Comparison of ENCODE assay signal across 16 cellular contexts in the genomic region with DNA sequence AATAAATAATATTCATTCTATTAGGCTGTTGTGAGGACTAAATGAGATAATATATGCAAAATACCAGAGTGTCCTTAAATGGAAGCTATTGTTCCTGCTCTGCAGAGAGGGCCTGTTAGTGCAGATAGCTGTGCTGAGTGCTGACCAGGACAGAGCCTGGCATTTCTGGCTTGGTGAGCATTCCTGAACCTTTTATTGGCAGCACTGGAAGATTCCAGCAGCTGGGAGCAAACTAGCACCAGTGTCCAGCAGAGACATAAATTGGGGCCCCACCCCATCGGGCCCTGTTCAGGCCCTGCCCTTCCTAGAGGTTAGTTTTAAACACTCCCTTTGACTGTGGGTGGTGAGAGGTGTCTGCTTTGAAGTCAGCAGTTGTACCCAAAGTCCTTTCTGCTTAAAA.
DNase-seq lines count a peak whose midpoint lies in the region; ATAC-seq, FAIRE-seq and TF ChIP-seq lines count a peak whose summit lies in the region.
"Had no signal": no experiment of that assay in that cellular context is flagged by ENCODE, and none has a peak within 500 bp of the region (broad histone marks: within the 10 kb centered on the region; RNA-seq: fewer than 3 reads in every experiment).

No MANE protein-coding gene starts in this region.

- FAIRE-seq in keratinocyte (lab: Jason Lieb, UNC), result peak; percentile 48
- FAIRE-seq: pancreas, urothelium cell line had no signal

- no peaks in the 10 kb centered on the region for H4K20me1 ChIP-seq in keratinocyte (ENCODE audit: control insufficient read depth, extremely low read depth, insufficient read depth, low read length)
- H4K20me1 ChIP-seq: BLaER1 had no signal

- H3K4me2 ChIP-seq in keratinocyte (ENCODE audit: control insufficient read depth, extremely low read depth, insufficient read depth, low read depth, low read length), result no peak overlapping the region
- H3K4me2 ChIP-seq: BLaER1 had no signal

- H3K79me2 ChIP-seq in keratinocyte (ENCODE audit: control insufficient read depth, insufficient read depth, low read length), result no peaks in the 10 kb centered on the region

- no peak for TF ChIP-seq CTCF in right atrium auricular region (IDR thresholded peaks at IDR 0.05)
- TF ChIP-seq CTCF in epithelial cell of esophagus (IDR thresholded peaks at IDR 0.05; ENCODE audit: insufficient read depth, low read depth, low read length, missing control alignments), result no peak
- TF ChIP-seq CTCF in keratinocyte (optimal IDR thresholded peaks at IDR 0.05 in 1 of 3, IDR thresholded peaks at IDR 0.05 in 1 of 3, conservative IDR thresholded peaks at IDR 0.05 in 1 of 3; ENCODE audit: extremely low read depth in 1 of 3, insufficient read depth in 2 of 3, low read length in 3 of 3), result no peak

- dilution Hi-C loops in keratinocyte (cut with MboI; ENCODE audit: extremely low pct_ligation_motif_present, low sequenced_read_pairs), result no loop called here

- H3K36me3 ChIP-seq in right atrium auricular region (no peaks in the 10 kb centered on the region), keratinocyte (ENCODE audit: control insufficient read depth in 2 of 2, extremely low read depth in 1 of 2, insufficient read depth in 2 of 2, low read length in 2 of 2) (no peaks in the 10 kb centered on the region)
- H3K36me3 ChIP-seq: BLaER1, pancreas had no signal

- H3K27ac ChIP-seq in right atrium auricular region (no peak overlapping the region), keratinocyte (ENCODE audit: control insufficient read depth, insufficient read depth, low read length) (no peak overlapping the region)
- H3K27ac ChIP-seq: BLaER1, pancreas had no signal

- no peaks in the 10 kb centered on the region for H3K27me3 ChIP-seq in right atrium auricular region
- H3K27me3 ChIP-seq in keratinocyte (ENCODE audit: control insufficient read depth, extremely low read depth, insufficient read depth, low read length), result no peaks in the 10 kb centered on the region
- H3K27me3 ChIP-seq: BLaER1, pancreas had no signal

- intact Hi-C loops in Right ventricle myocardium inferior (cut with DNase I), result no loop called here

- DNase-seq in Right ventricle myocardium inferior (ENCODE audit: missing footprints) (no peak), right atrium auricular region (ENCODE audit: low spot score) (no peak), epithelial cell of esophagus (ENCODE audit: low read depth) (peak; percentile 38), keratinocyte (ENCODE audit: low read depth, low spot score) (no peak), CD1c-positive myeloid dendritic cell (ENCODE audit: extremely low spot score) (no peak), NCI-H1417 treated with DMSO at 0.1 percent for 48 hours (lab: John Stamatoyannopoulos, UW) (no peak), ecto neural progenitor cell (ENCODE audit: low spot score) (no peak), superior temporal gyrus (ENCODE audit: extremely low spot score) (no peak)
- DNase-seq: activated CD4-positive, alpha-beta T cell treated with anti-CD3 and anti-CD28 coated beads, Interleukin-2, amount 10 ng/mL, durations not matched to agents 24 days and 14 days; GDM1; NCI-H1694; pancreas; stimulated activated CD4-positive, alpha-beta T cell treated with anti-CD3 and anti-CD28 coated beads, Interleukin-4, amount 100 ng/mL, for 4 hours; T-cell had no signal

- peak; percentile 84 for ATAC-seq in Right ventricle myocardium inferior
- ATAC-seq: T-cell had no signal

- H3K4me1 ChIP-seq in right atrium auricular region, result no peaks in the 10 kb centered on the region
- no peaks in the 10 kb centered on the region for H3K4me1 ChIP-seq in keratinocyte (ENCODE audit: control insufficient read depth, extremely low read depth, insufficient read depth, low read length)
- H3K4me1 ChIP-seq: BLaER1, pancreas had no signal

- peak overlapping the region; percentile 15 for H2AFZ ChIP-seq in keratinocyte (ENCODE audit: control insufficient read depth, low read length)

- H3K9me3 ChIP-seq in right atrium auricular region (no peaks in the 10 kb centered on the region), keratinocyte (ENCODE audit: control insufficient read depth, low read depth, low read length) (no peaks in the 10 kb centered on the region)
- H3K9me3 ChIP-seq: BLaER1, pancreas had no signal

- H3K4me3 ChIP-seq in right atrium auricular region, result no peak overlapping the region
- H3K4me3 ChIP-seq in epithelial cell of esophagus (ENCODE audit: low read length), result no peak overlapping the region
- no peak overlapping the region for H3K4me3 ChIP-seq in keratinocyte (ENCODE audit: control insufficient read depth in 2 of 3, extremely low read depth in 1 of 3, insufficient read depth in 2 of 3, low read depth in 1 of 3, low read length in 3 of 3)
- H3K4me3 ChIP-seq: BLaER1, pancreas had no signal

- no peak overlapping the region for H3K9ac ChIP-seq in keratinocyte (ENCODE audit: control insufficient read depth, extremely low read depth, insufficient read depth, low read length)
- H3K9ac ChIP-seq: BLaER1 had no signal

- H3K9me1 ChIP-seq in keratinocyte (ENCODE audit: control insufficient read depth, extremely low read depth, insufficient read depth, low read length), result no peaks in the 10 kb centered on the region
